9 cellular contexts compared by ENCODE assay signal in genomic region chr22:23627401-23628055, GRCh38. TPM values are rescaled to one million over a fixed set of nuclear protein-coding genes. Genes with fewer than 3 reads are reported as not detected.
DNase-seq lines count a peak whose midpoint lies in the region; ATAC-seq and TF ChIP-seq lines count a peak whose summit lies in the region.
"Not testable (repeated sequence)": the region's sequence is repeated elsewhere in the genome, so short reads cannot be mapped to it uniquely, and the experiment has no call there.
"Had no signal": no experiment of that assay in that cellular context is flagged by ENCODE, and none has a peak within 500 bp of the region (broad histone marks: within the 10 kb centered on the region; RNA-seq: fewer than 3 reads in every experiment).

No MANE protein-coding gene starts in this region.

- peak; percentile 33 for DNase-seq in Daoy (ENCODE audit: low read depth)
- DNase-seq in LHCN-M2 (ENCODE audit: low read depth), result peak; percentile 20
- DNase-seq in SKM-1 treated with dmso at 0.1 percent for 144 hours (lab: John Stamatoyannopoulos, UW; ENCODE audit: unreplicated experiment), result peak; percentile 25
- DNase-seq in activated CD8-positive, alpha-beta memory T cell treated with anti-CD3 and anti-CD28 coated beads, Interleukin-2, amount 10 ng/mL, durations not matched to agents 7 days and 5 days, result peak; percentile 78
- peak; percentile 47 for DNase-seq in central memory CD4-positive, alpha-beta T cell
- not testable (repeated sequence) for DNase-seq in hepatocyte (ENCODE audit: low spot score)
- peak; percentile 11 to 60 for DNase-seq in gastrocnemius medialis
- DNase-seq in stimulated activated naive CD8-positive, alpha-beta T cell treated with anti-CD3 and anti-CD28 coated beads, Interleukin-15, amount 100 ng/mL, for 72 hours, result peak; percentile 39 to 54

- H3K4me3 ChIP-seq in hepatocyte, gastrocnemius medialis: not testable (repeated sequence)

- in situ Hi-C loops in gastrocnemius medialis (cut with MboI; ENCODE audit: low sequenced_read_pairs in 4 of 4), result not testable (repeated sequence)

- H3K4me1 Mint-ChIP-seq in activated CD8-positive, alpha-beta memory T cell treated with anti-CD3 and anti-CD28 coated beads, Interleukin-2, amount 10 ng/mL, durations not matched to agents 7 days and 5 days, result peaks cover 11% of the 10 kb centered on the region
- H3K4me1 Mint-ChIP-seq in stimulated activated naive CD8-positive, alpha-beta T cell treated with anti-CD3 and anti-CD28 coated beads, Interleukin-15, amount 100 ng/mL, for 72 hours, result not testable (repeated sequence)

- intact Hi-C loops in gastrocnemius medialis (cut with DNase I; ENCODE audit: low total_unique reads), result loop anchor here (5.0 kb wide), 2 partner anchors 140 to 220 kb away; partner anchors contain the start of gene CHCHD10

- H2AFZ ChIP-seq in hepatocyte, result not testable (repeated sequence)

- not testable (repeated sequence) for H3K36me3 Mint-ChIP-seq in activated CD8-positive, alpha-beta memory T cell treated with anti-CD3 and anti-CD28 coated beads, Interleukin-2, amount 10 ng/mL, durations not matched to agents 7 days and 5 days

- H3K9me3 ChIP-seq in hepatocyte (ENCODE audit: low read depth); gastrocnemius medialis: not testable (repeated sequence)

- H3K27me3 Mint-ChIP-seq in activated CD8-positive, alpha-beta memory T cell treated with anti-CD3 and anti-CD28 coated beads, Interleukin-2, amount 10 ng/mL, durations not matched to agents 7 days and 5 days, result peaks cover 25% of the 10 kb centered on the region
- not testable (repeated sequence) for H3K27me3 Mint-ChIP-seq in stimulated activated naive CD8-positive, alpha-beta T cell treated with anti-CD3 and anti-CD28 coated beads, Interleukin-15, amount 100 ng/mL, for 72 hours

- H3K4me1 ChIP-seq in hepatocyte (ENCODE audit: insufficient read depth); gastrocnemius medialis: not testable (repeated sequence)

- H3K79me2 ChIP-seq in hepatocyte, result not testable (repeated sequence)

- CTCF ChIA-PET in activated CD8-positive, alpha-beta memory T cell treated with anti-CD3 and anti-CD28 coated beads, Interleukin-2, amount 10 ng/mL, durations not matched to agents 7 days and 5 days (lab: Charles Lee), result interaction anchor here (0.6 to 1.7 kb wide), 11 partner anchors 62 to 230 kb away, joined by 3 to 6 read pairs (median 4); partner anchors contain the start of genes C22orf15, CHCHD10, MMP11 and SLC2A11

- not testable (repeated sequence) for H3K36me3 ChIP-seq in hepatocyte (replicated peaks; ENCODE audit: insufficient read depth, low read depth); gastrocnemius medialis

- H3K9me3 Mint-ChIP-seq in activated CD8-positive, alpha-beta memory T cell treated with anti-CD3 and anti-CD28 coated beads, Interleukin-2, amount 10 ng/mL, durations not matched to agents 7 days and 5 days (ENCODE audit: low read depth); stimulated activated naive CD8-positive, alpha-beta T cell treated with anti-CD3 and anti-CD28 coated beads, Interleukin-15, amount 100 ng/mL, for 72 hours: not testable (repeated sequence)

- TF ChIP-seq POLR2A in gastrocnemius medialis (IDR thresholded peaks at IDR 0.05), result not testable (repeated sequence)

- not testable (repeated sequence) for H3K27me3 ChIP-seq in hepatocyte, gastrocnemius medialis

- ATAC-seq in activated CD8-positive, alpha-beta memory T cell treated with anti-CD3 and anti-CD28 coated beads, Interleukin-2, amount 10 ng/mL, durations not matched to agents 7 days and 5 days, result peak; percentile 87
- peak; percentile 73 to 86 for ATAC-seq in gastrocnemius medialis
- peak; percentile 96 for ATAC-seq in stimulated activated naive CD8-positive, alpha-beta T cell treated with anti-CD3 and anti-CD28 coated beads, Interleukin-15, amount 100 ng/mL, for 72 hours

- WGBS in hepatocyte (ENCODE audit: low lambda C conversion rate, missing lambda C conversion rate), result 64% methylated on average over 3 of the region's 3 CpGs

- H3K27ac Mint-ChIP-seq in activated CD8-positive, alpha-beta memory T cell treated with anti-CD3 and anti-CD28 coated beads, Interleukin-2, amount 10 ng/mL, durations not matched to agents 7 days and 5 days, result not testable (repeated sequence)
- peak overlapping the region; percentile 38 to 45 for H3K27ac Mint-ChIP-seq in stimulated activated naive CD8-positive, alpha-beta T cell treated with anti-CD3 and anti-CD28 coated beads, Interleukin-15, amount 100 ng/mL, for 72 hours

- not testable (repeated sequence) for H4K20me1 ChIP-seq in hepatocyte (ENCODE audit: insufficient read depth, poor library complexity, severe bottlenecking)

- H3K9me2 ChIP-seq in hepatocyte (replicated peaks; ENCODE audit: insufficient read depth), result not testable (repeated sequence)

- H3K4me2 ChIP-seq in hepatocyte, result not testable (repeated sequence)

- TF ChIP-seq CTCF in hepatocyte (IDR thresholded peaks at IDR 0.05; ENCODE audit: poor library complexity) (peak; percentile 23), gastrocnemius medialis (IDR thresholded peaks at IDR 0.05 in 4 of 5, conservative IDR thresholded peaks at IDR 0.05 in 1 of 5) (peak in 4 of 5 experiments; percentile 33 to 59 (median 38))

- not testable (repeated sequence) for H3K27ac ChIP-seq in hepatocyte, gastrocnemius medialis

- not testable (repeated sequence) for H3K4me3 Mint-ChIP-seq in activated CD8-positive, alpha-beta memory T cell treated with anti-CD3 and anti-CD28 coated beads, Interleukin-2, amount 10 ng/mL, durations not matched to agents 7 days and 5 days; stimulated activated naive CD8-positive, alpha-beta T cell treated with anti-CD3 and anti-CD28 coated beads, Interleukin-15, amount 100 ng/mL, for 72 hours

RNA-seq across cellular contexts. Expression of gene DRICH1, which starts 4.6 kb away (rescaled TPM):
- not detected in 2 replicates for total RNA-seq in Daoy (2014; rRNA removed; shearing (Covaris generic))
- total RNA-seq in LHCN-M2 (2014; rRNA removed), result not detected in 2 replicates
- polyA plus RNA-seq in LHCN-M2 (2012), result 0.05 TPM
- under 1 TPM in 1 of 2 experiments, not detected in 1; 0.23 TPM for total RNA-seq in activated CD8-positive, alpha-beta memory T cell treated with anti-CD3 and anti-CD28 coated beads, Interleukin-2, amount 10 ng/mL, durations not matched to agents 7 days and 5 days
- 0.48 TPM in 1 of 2 replicates, not detected in the other for total RNA-seq in hepatocyte
- polyA plus RNA-seq in hepatocyte, result 0.43 TPM in 1 of 2 replicates, not detected in the other
- total RNA-seq in gastrocnemius medialis, result not detected

RNA-seq across cellular contexts. Expression of gene IGLL1, which starts 47.4 kb away (rescaled TPM):
- not detected in 2 replicates for total RNA-seq in Daoy (2014; rRNA removed; shearing (Covaris generic))
- total RNA-seq in LHCN-M2 (2014; rRNA removed), result not detected in 2 replicates
- polyA plus RNA-seq in LHCN-M2 (2012), result not detected
- total RNA-seq in activated CD8-positive, alpha-beta memory T cell treated with anti-CD3 and anti-CD28 coated beads, Interleukin-2, amount 10 ng/mL, durations not matched to agents 7 days and 5 days, result 1 to 10 TPM in 1 of 2 experiments, under 1 TPM in 1; 0.42 to 2.0 TPM
- total RNA-seq in hepatocyte, result not detected in 2 replicates
- not detected in 2 replicates for polyA plus RNA-seq in hepatocyte
- total RNA-seq in gastrocnemius medialis, result not detected
- total RNA-seq: esophagus squamous epithelium had no signal
